16 cellular contexts compared by ENCODE assay signal in the genomic region with DNA sequence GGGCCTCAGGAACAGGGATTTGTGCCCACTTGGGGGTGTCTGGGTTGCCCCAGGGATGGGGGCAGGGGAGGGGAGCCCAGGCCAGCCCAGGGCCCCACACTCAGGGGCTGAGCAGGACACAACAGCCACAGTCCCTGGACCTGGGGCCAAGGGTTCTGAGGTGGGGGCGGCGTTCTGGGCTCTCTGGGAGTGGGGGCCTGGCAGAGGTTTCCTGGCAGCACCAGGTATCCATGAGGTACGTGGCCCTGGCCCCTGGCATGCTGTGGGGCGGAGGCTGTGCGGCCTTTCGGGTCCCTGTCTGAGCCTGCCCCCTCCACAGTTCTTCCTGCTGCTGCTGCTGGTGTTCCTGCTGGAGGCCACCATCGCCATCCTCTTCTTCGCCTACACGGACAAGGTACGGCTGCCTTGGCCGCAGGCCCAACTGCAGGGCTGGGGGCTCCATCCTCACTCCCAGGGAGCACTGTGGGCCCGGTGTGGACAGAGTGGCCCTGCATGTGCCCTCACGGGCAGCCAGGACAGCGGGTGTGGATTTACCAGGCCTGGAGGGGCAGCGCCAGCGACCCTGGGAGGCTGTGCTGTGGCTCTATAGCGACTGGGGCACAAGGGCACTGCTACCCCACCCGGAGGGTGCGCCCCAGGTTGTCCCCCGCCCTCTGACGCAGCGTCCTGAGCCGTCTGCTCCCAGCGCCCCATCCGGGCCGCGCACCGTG. TPM values are rescaled to one million over a fixed set of nuclear protein-coding genes. Genes with fewer than 3 reads are reported as not detected.
A peak's percentile ranks its signal among the peaks of the same experiment; 100 is the strongest.
DNase-seq lines count a peak whose midpoint lies in the region; ATAC-seq, FAIRE-seq and TF ChIP-seq lines count a peak whose summit lies in the region.
"Had no signal": no experiment of that assay in that cellular context is flagged by ENCODE, and none has a peak within 500 bp of the region (broad histone marks: within the 10 kb centered on the region; RNA-seq: fewer than 3 reads in every experiment).

No MANE protein-coding gene starts in this region.

- H2BK5ac ChIP-seq in H1 (ENCODE audit: low read depth, low read length): no peak overlapping the region

- no peak overlapping the region for H3K4me2 ChIP-seq in DND-41 (ENCODE audit: insufficient read depth, low read length)
- H3K4me2 ChIP-seq in H1 (ENCODE audit: insufficient read depth in 1 of 2, low read depth in 2 of 2, low read length in 2 of 2): no peak overlapping the region

- ATAC-seq in DND-41 (ENCODE audit: insufficient read depth, low read depth) (peak; percentile 1; the same call in 1 of the 3 replicates), GM21423 (IDR thresholded peaks at IDR 0.05; ENCODE audit: unreplicated experiment) (no peak)

- H3K4me1 ChIP-seq in DND-41 (ENCODE audit: insufficient read depth, low read length) (no peaks in the 10 kb centered on the region), H1 (replicated peaks in 1 of 4; ENCODE audit: control insufficient read depth in 3 of 4, insufficient read depth in 4 of 4, low read length in 3 of 4) (peaks cover 0 to 31% (median 25%) of the 10 kb centered on the region in 4 experiments; a peak in 6 of 7 replicates), esophagus muscularis mucosa (peaks cover 20 to 29% (median 25%) of the 10 kb centered on the region in 4 donors)

- H2BK15ac ChIP-seq in H1 (ENCODE audit: low read length): no peak overlapping the region

- H3K4me1 Mint-ChIP-seq in nephron: peaks cover 19% of the 10 kb centered on the region
- H3K4me1 Mint-ChIP-seq: CD8-positive, alpha-beta memory T cell had no signal

- H2AK5ac ChIP-seq in H1 (ENCODE audit: low read depth, low read length): no peak overlapping the region

- H3K27ac Mint-ChIP-seq in nephron: peak overlapping the region; percentile 40 to 92 (median 68)

- DNase-seq in DND-41 (no peak), H1 (ENCODE audit: low read depth in 1 of 2, low spot score in 2 of 2) (peak in 1 of 2 experiments; percentile 53), SHP77 (lab: John Stamatoyannopoulos, UW) (no peak), DMS79 treated with DMSO at 0.1 percent for 48 hours (lab: John Stamatoyannopoulos, UW) (no peak), esophagus muscularis mucosa (ENCODE audit: extremely low spot score) (no peak)
- DNase-seq: C1 segment of cervical spinal cord; CD8-positive, alpha-beta memory T cell; HCEC 1CT; KG1; NCI-H1105 treated with DMSO at 0.1 percent for 48 hours; NCI-H1694 treated with DMSO at 0.1 percent for 48 hours; NK-92 treated with Interleukin-12 subunit alpha and Interleukin-12 subunit beta, amount 100 ng/mL, for 24 hours had no signal

- H3K4me3 ChIP-seq in DND-41 (ENCODE audit: low read depth in 1 of 2, low read length in 2 of 2): no peak overlapping the region
- no peak overlapping the region for H3K4me3 ChIP-seq in H1 (ENCODE audit: extremely low read depth in 1 of 4, insufficient read depth in 2 of 4, low read depth in 3 of 4, low read length in 4 of 4)
- no peak overlapping the region for H3K4me3 ChIP-seq in esophagus muscularis mucosa

- H2BK20ac ChIP-seq in H1 (ENCODE audit: low read length): no peak overlapping the region

- 94% methylated on average over 28 of the region's 28 CpGs; no CpG with 5 or more reads in 1 of the 2 experiments for WGBS in H1 (ENCODE audit: extremely low coverage in 1 of 2, insufficient coverage in 1 of 2, insufficient read length in 1 of 2, insufficient replicate concordance in 2 of 2, low coverage in 1 of 2, low lambda C conversion rate in 2 of 2, missing lambda C conversion rate in 1 of 2), 2 experiments
- WGBS in esophagus muscularis mucosa: 94% methylated on average over 9 of the region's 28 CpGs

- H3K4ac ChIP-seq in H1 (replicated peaks; ENCODE audit: insufficient read length, low read depth, low read length): no peak overlapping the region

- TF ChIP-seq RAD21 in H1 (IDR thresholded peaks at IDR 0.05 in 1 of 2, conservative IDR thresholded peaks at IDR 0.05 in 1 of 2; ENCODE audit: low read depth in 2 of 2, low read length in 2 of 2): no peak

- TF ChIP-seq CTCF in DND-41 (IDR thresholded peaks at IDR 0.05; ENCODE audit: borderline replicate concordance, extremely low read depth, low read length, poor library complexity, severe bottlenecking) (no peak), H1 (IDR thresholded peaks at IDR 0.05; ENCODE audit: control extremely low read depth in 1 of 3, insufficient read depth in 1 of 3, low read depth in 1 of 3, low read length in 3 of 3) (no peak), nephron (IDR thresholded peaks at IDR 0.05; ENCODE audit: unreplicated experiment in 3 of 3) (no peak), esophagus muscularis mucosa (IDR thresholded peaks at IDR 0.05) (no peak)

- POLR2A ChIA-PET in H1 (lab: Charles Lee; ENCODE audit: partially characterized antibody): interaction anchor here (0.6 to 13.8 kb wide), 12 partner anchors 11 to 625 kb away, joined by 3 to 234 read pairs (median 4); a partner anchor contains a TSS

- H3K36me3 ChIP-seq in DND-41 (ENCODE audit: insufficient read depth, low read length) (peaks cover 11% of the 10 kb centered on the region), H1 (ENCODE audit: control insufficient read depth in 2 of 4, insufficient read depth in 4 of 4, low read length in 3 of 4) (peaks cover 0 to 4% (median 0%) of the 10 kb centered on the region in 4 experiments; a peak in 3 of 8 replicates), esophagus muscularis mucosa (peaks cover 36 to 70% (median 51%) of the 10 kb centered on the region in 4 donors)

- no peaks in the 10 kb centered on the region for H3K27me3 Mint-ChIP-seq in nephron (ENCODE audit: low read depth)
- H3K27me3 Mint-ChIP-seq: CD8-positive, alpha-beta memory T cell had no signal

- no peak overlapping the region for H3K23ac ChIP-seq in H1 (ENCODE audit: insufficient read length)

- H3K79me2 ChIP-seq in DND-41 (ENCODE audit: insufficient read depth, low read length): no peaks in the 10 kb centered on the region
- H3K79me2 ChIP-seq in H1 (ENCODE audit: control insufficient read depth in 1 of 2, insufficient read depth in 2 of 2, low read length in 2 of 2): no peaks in the 10 kb centered on the region

- H2AFZ ChIP-seq in DND-41 (ENCODE audit: low read depth, low read length) (no peak overlapping the region), H1 (ENCODE audit: low read length) (no peak overlapping the region)

- no peak overlapping the region for H3K14ac ChIP-seq in H1 (ENCODE audit: insufficient read length)

- H3K36me3 Mint-ChIP-seq in nephron (ENCODE audit: low read depth): no peaks in the 10 kb centered on the region

- no peak overlapping the region for H3K4me3 Mint-ChIP-seq in nephron
- H3K4me3 Mint-ChIP-seq: CD8-positive, alpha-beta memory T cell had no signal

- no peak overlapping the region for H3K27ac ChIP-seq in DND-41 (ENCODE audit: low read length)
- no peak overlapping the region for H3K27ac ChIP-seq in H1 (ENCODE audit: low read depth, low read length)
- no peak overlapping the region for H3K27ac ChIP-seq in esophagus muscularis mucosa (replicated peaks in 1 of 4)

- H4K20me1 ChIP-seq in DND-41 (ENCODE audit: insufficient read depth, low read length) (peaks cover 19% of the 10 kb centered on the region), H1 (replicated peaks in 1 of 2; ENCODE audit: control insufficient read depth in 1 of 2, insufficient read depth in 2 of 2, low read length in 2 of 2) (peaks cover 7 to 45% of the 10 kb centered on the region in 2 experiments)

- no peak overlapping the region for H3K56ac ChIP-seq in H1 (replicated peaks; ENCODE audit: insufficient read length, low read depth, low read length)

- no peaks in the 10 kb centered on the region for H3K23me2 ChIP-seq in H1 (ENCODE audit: low read depth, low read length)

- no peaks in the 10 kb centered on the region for H3K27me3 ChIP-seq in DND-41 (ENCODE audit: insufficient read depth, low read length, poor library complexity)
- H3K27me3 ChIP-seq in H1 (replicated peaks in 1 of 4; ENCODE audit: control insufficient read depth in 3 of 4, extremely low read depth in 1 of 4, insufficient read depth in 3 of 4, low read length in 3 of 4): no peaks in the 10 kb centered on the region; a peak in 1 of 7 replicates
- no peaks in the 10 kb centered on the region for H3K27me3 ChIP-seq in esophagus muscularis mucosa

- TF ChIP-seq POLR2A in H1 (IDR thresholded peaks at IDR 0.05; ENCODE audit: control extremely low read depth in 1 of 2, low read depth in 2 of 2, low read length in 2 of 2) (no peak; a peak in 1 of 3 replicates), esophagus muscularis mucosa (IDR thresholded peaks at IDR 0.05; ENCODE audit: low read depth) (no peak)

- no peak for FAIRE-seq in H1 (lab: Jason Lieb, UNC)
- FAIRE-seq: D721Med had no signal

- H2BK12ac ChIP-seq in H1 (ENCODE audit: low read depth, low read length): no peak overlapping the region

- intact Hi-C loops in esophagus muscularis mucosa (cut with DNase I): no loop called here

- no peak overlapping the region for H3K18ac ChIP-seq in H1 (ENCODE audit: extremely low read depth, low read length)

- H2BK120ac ChIP-seq in H1 (replicated peaks; ENCODE audit: low read depth, low read length): no peak overlapping the region

- H3K9ac ChIP-seq in DND-41 (ENCODE audit: low read depth, low read length) (no peak overlapping the region), H1 (replicated peaks in 1 of 4; ENCODE audit: extremely low read depth in 1 of 4, low read depth in 3 of 4, low read length in 3 of 4) (no peak overlapping the region)

- no peak overlapping the region; the same call in 1 of the 2 replicates for H4K8ac ChIP-seq in H1 (ENCODE audit: extremely low read depth, insufficient read depth, low read length)

- no peaks in the 10 kb centered on the region for H3K9me3 Mint-ChIP-seq in nephron
- H3K9me3 Mint-ChIP-seq: CD8-positive, alpha-beta memory T cell had no signal

- no peak for TF ChIP-seq EP300 in H1 (IDR thresholded peaks at IDR 0.05; ENCODE audit: borderline replicate concordance in 1 of 2, low read depth in 2 of 2, low read length in 2 of 2)
- no peak for TF ChIP-seq EP300 in esophagus muscularis mucosa (IDR thresholded peaks at IDR 0.05)

- H3K9me3 ChIP-seq in DND-41 (ENCODE audit: insufficient read depth, low read length, severe bottlenecking) (no peaks in the 10 kb centered on the region), H1 (ENCODE audit: insufficient read depth in 2 of 2, low read depth in 1 of 2, low read length in 1 of 2) (no peaks in the 10 kb centered on the region), esophagus muscularis mucosa (no peaks in the 10 kb centered on the region)

- CTCF ChIA-PET in H1 (lab: Charles Lee; ENCODE audit: partially characterized antibody): interaction anchor here (1.3 to 6.3 kb wide), 4 partner anchors 8 to 34 kb away, joined by 3 to 35 read pairs (median 4); no protein-coding TSS in a partner anchor

- H4K91ac ChIP-seq in H1 (replicated peaks; ENCODE audit: insufficient read length, low read length): no peak overlapping the region

- no peak overlapping the region for H4K5ac ChIP-seq in H1 (ENCODE audit: insufficient read length, low read depth, low read length)

- no peaks in the 10 kb centered on the region; the same call in 1 of the 2 replicates for H3K79me1 ChIP-seq in H1 (ENCODE audit: low read depth, low read length)

RNA-seq across cellular contexts. Expression of a gene that starts 21.6 kb away (rescaled TPM):
- 307 TPM for polyA plus RNA-seq in PFSK-1 (2012; ENCODE audit: insufficient read length, low read depth)
- 74.1 and 75.8 TPM in 2 replicates for total RNA-seq in H1 (2021; fragmentation: NEBNext Ultra II Directional; extraction: Animal tissue kit (Norgen Biotek cat#: 25700))
- 145 and 217 TPM in 2 replicates for polyA plus RNA-seq in H1 (2011; rRNA removed)
- polyA plus RNA-seq in H1 (2011; cell fraction: cytosol; rRNA removed): 167 TPM
- 298 TPM for polyA plus RNA-seq in H1 (2011; cell fraction: nucleus; rRNA removed)
- polyA plus RNA-seq in H1 (2012, experiment 1 of 2): 43.0 to 90.8 TPM (median 85.3 TPM) in 4 replicates
- 79.3 TPM for polyA plus RNA-seq in H1 (2012, experiment 2 of 2)
- 88.9 TPM for polyA plus RNA-seq in H1 (2013, experiment 1 of 2)
- polyA plus RNA-seq in H1 (2013, experiment 2 of 2): 84.1 TPM
- 55.7 and 63.0 TPM in 2 replicates for polyA minus RNA-seq in H1 (2011; rRNA and poly(A)+ RNA removed)
- 58.9 TPM for polyA minus RNA-seq in H1 (2011; cell fraction: cytosol; rRNA and poly(A)+ RNA removed)
- 56.8 TPM for polyA minus RNA-seq in H1 (2011; cell fraction: nucleus; rRNA and poly(A)+ RNA removed)
- total RNA-seq in esophagus muscularis mucosa: 100 to 1,000 TPM in 3 of 4 donors, 10 to 100 TPM in 1; 81.4 to 156 (median 129) TPM

RNA-seq across cellular contexts. Expression of a gene that starts 21.9 kb away (rescaled TPM):
- polyA plus RNA-seq in PFSK-1 (2012; ENCODE audit: insufficient read length, low read depth): 518 TPM
- total RNA-seq in H1 (2021; fragmentation: NEBNext Ultra II Directional; extraction: Animal tissue kit (Norgen Biotek cat#: 25700)): 151 and 167 TPM in 2 replicates
- polyA plus RNA-seq in H1 (2011; rRNA removed): 140 and 142 TPM in 2 replicates
- 136 TPM for polyA plus RNA-seq in H1 (2011; cell fraction: cytosol; rRNA removed)
- polyA plus RNA-seq in H1 (2011; cell fraction: nucleus; rRNA removed): 416 TPM
- 193 to 318 TPM (median 295 TPM) in 4 replicates for polyA plus RNA-seq in H1 (2012, experiment 1 of 2)
- 68.0 TPM for polyA plus RNA-seq in H1 (2012, experiment 2 of 2)
- 240 TPM for polyA plus RNA-seq in H1 (2013, experiment 1 of 2)
- polyA plus RNA-seq in H1 (2013, experiment 2 of 2): 247 TPM
- 72.5 and 95.8 TPM in 2 replicates for polyA minus RNA-seq in H1 (2011; rRNA and poly(A)+ RNA removed)
- 138 TPM for polyA minus RNA-seq in H1 (2011; cell fraction: cytosol; rRNA and poly(A)+ RNA removed)
- polyA minus RNA-seq in H1 (2011; cell fraction: nucleus; rRNA and poly(A)+ RNA removed): 79.6 TPM
- 100 to 1,000 TPM in 2 of 4 donors, 10 to 100 TPM in 2; 71.4 to 189 (median 92.3) TPM for total RNA-seq in esophagus muscularis mucosa

RNA-seq across cellular contexts. Expression of a gene that starts 31.5 kb away (rescaled TPM):
- polyA plus RNA-seq in PFSK-1 (2012; ENCODE audit: insufficient read length, low read depth): 310 TPM
- total RNA-seq in H1 (2021; fragmentation: NEBNext Ultra II Directional; extraction: Animal tissue kit (Norgen Biotek cat#: 25700)): 93.4 and 101 TPM in 2 replicates
- polyA plus RNA-seq in H1 (2011; rRNA removed): 212 and 257 TPM in 2 replicates
- 196 TPM for polyA plus RNA-seq in H1 (2011; cell fraction: cytosol; rRNA removed)
- 315 TPM for polyA plus RNA-seq in H1 (2011; cell fraction: nucleus; rRNA removed)
- polyA plus RNA-seq in H1 (2012, experiment 1 of 2): 85.6 to 141 TPM (median 135 TPM) in 4 replicates
- polyA plus RNA-seq in H1 (2012, experiment 2 of 2): 137 TPM
- polyA plus RNA-seq in H1 (2013, experiment 1 of 2): 105 TPM
- 114 TPM for polyA plus RNA-seq in H1 (2013, experiment 2 of 2)
- polyA minus RNA-seq in H1 (2011; rRNA and poly(A)+ RNA removed): 117 and 123 TPM in 2 replicates
- 66.3 TPM for polyA minus RNA-seq in H1 (2011; cell fraction: cytosol; rRNA and poly(A)+ RNA removed)
- polyA minus RNA-seq in H1 (2011; cell fraction: nucleus; rRNA and poly(A)+ RNA removed): 80.7 TPM
- total RNA-seq in esophagus muscularis mucosa: 100 to 1,000 TPM; 219 to 730 (median 352) TPM

RNA-seq across cellular contexts. Expression of a gene that starts 36.6 kb away (rescaled TPM):
- polyA plus RNA-seq in PFSK-1 (2012; ENCODE audit: insufficient read length, low read depth): 4.6 TPM
- 26.4 and 29.3 TPM in 2 replicates for total RNA-seq in H1 (2021; fragmentation: NEBNext Ultra II Directional; extraction: Animal tissue kit (Norgen Biotek cat#: 25700))
- 18.2 and 34.9 TPM in 2 replicates for polyA plus RNA-seq in H1 (2011; rRNA removed)
- 27.3 TPM for polyA plus RNA-seq in H1 (2011; cell fraction: cytosol; rRNA removed)
- polyA plus RNA-seq in H1 (2011; cell fraction: nucleus; rRNA removed): 119 TPM
- 11.5 to 25.5 TPM (median 19.6 TPM) in 4 replicates for polyA plus RNA-seq in H1 (2012, experiment 1 of 2)
- polyA plus RNA-seq in H1 (2012, experiment 2 of 2): 13.0 TPM
- polyA plus RNA-seq in H1 (2013, experiment 1 of 2): 19.0 TPM
- 17.3 TPM for polyA plus RNA-seq in H1 (2013, experiment 2 of 2)
- polyA minus RNA-seq in H1 (2011; rRNA and poly(A)+ RNA removed): 2.3 and 2.9 TPM in 2 replicates
- polyA minus RNA-seq in H1 (2011; cell fraction: cytosol; rRNA and poly(A)+ RNA removed): 10.1 TPM
- 19.8 TPM for polyA minus RNA-seq in H1 (2011; cell fraction: nucleus; rRNA and poly(A)+ RNA removed)
- 1 to 10 TPM; 5.3 to 8.4 (median 7.0) TPM for total RNA-seq in esophagus muscularis mucosa
- polyA plus RNA-seq: CD8-positive, alpha-beta memory T cell had no signal

RNA-seq across cellular contexts. Expression of a gene that starts 45.6 kb away (rescaled TPM):
- 135 TPM for polyA plus RNA-seq in PFSK-1 (2012; ENCODE audit: insufficient read length, low read depth)
- 62.1 and 62.2 TPM in 2 replicates for total RNA-seq in H1 (2021; fragmentation: NEBNext Ultra II Directional; extraction: Animal tissue kit (Norgen Biotek cat#: 25700))
- 30.9 and 63.7 TPM in 2 replicates for polyA plus RNA-seq in H1 (2011; rRNA removed)
- 23.5 TPM for polyA plus RNA-seq in H1 (2011; cell fraction: cytosol; rRNA removed)
- polyA plus RNA-seq in H1 (2011; cell fraction: nucleus; rRNA removed): 272 TPM
- polyA plus RNA-seq in H1 (2012, experiment 1 of 2): 27.2 to 66.6 TPM (median 57.4 TPM) in 4 replicates
- 30.4 TPM for polyA plus RNA-seq in H1 (2012, experiment 2 of 2)
- polyA plus RNA-seq in H1 (2013, experiment 1 of 2): 53.9 TPM
- polyA plus RNA-seq in H1 (2013, experiment 2 of 2): 50.2 TPM
- 20.4 and 30.0 TPM in 2 replicates for polyA minus RNA-seq in H1 (2011; rRNA and poly(A)+ RNA removed)
- 34.8 TPM for polyA minus RNA-seq in H1 (2011; cell fraction: cytosol; rRNA and poly(A)+ RNA removed)
- 76.6 TPM for polyA minus RNA-seq in H1 (2011; cell fraction: nucleus; rRNA and poly(A)+ RNA removed)
- total RNA-seq in esophagus muscularis mucosa: 100 to 1,000 TPM in 1 of 4 donors, 10 to 100 TPM in 3; 62.8 to 107 (median 77.6) TPM
